Comparison of ENCODE assay signal across 8 cellular contexts in genomic region chr7:134458341-134458805, GRCh38. TPM values are rescaled to one million over a fixed set of nuclear protein-coding genes. Genes with fewer than 3 reads are reported as not detected.
DNase-seq lines count a peak whose midpoint lies in the region; ATAC-seq, FAIRE-seq and TF ChIP-seq lines count a peak whose summit lies in the region.

No MANE protein-coding gene starts in this region.

- whole genome bisulfite sequencing in A549 (ENCODE audit: missing lambda C conversion rate) = under 1% methylated on average over 29 of the region's 37 CpGs

- no peak for TF ChIP-seq POLR2A in A549 (IDR thresholded peaks at IDR 0.05; ENCODE audit: low read length)
- TF ChIP-seq POLR2A in GM18505 (IDR thresholded peaks at IDR 0.05; ENCODE audit: borderline replicate concordance, extremely low read depth, insufficient read depth, insufficient read length) = no peak

- no peak for FAIRE-seq in A549 (lab: Jason Lieb, UNC)

- H3K27ac Mint-ChIP-seq in stimulated activated effector memory CD8-positive, alpha-beta T cell treated with anti-CD3 and anti-CD28 coated beads, Interleukin-12 subunit alpha, Interleukin-12 subunit beta, amount 100 ng/mL, for 72 hours = peak overlapping the region; percentile 88

- peaks cover 6% of the 10 kb centered on the region for H3K36me3 Mint-ChIP-seq in stimulated activated effector memory CD8-positive, alpha-beta T cell treated with anti-CD3 and anti-CD28 coated beads, Interleukin-12 subunit alpha, Interleukin-12 subunit beta, amount 100 ng/mL, for 72 hours

- peaks cover 39% of the 10 kb centered on the region for H3K4me1 Mint-ChIP-seq in stimulated activated effector memory CD8-positive, alpha-beta T cell treated with anti-CD3 and anti-CD28 coated beads, Interleukin-12 subunit alpha, Interleukin-12 subunit beta, amount 100 ng/mL, for 72 hours

- TF ChIP-seq RAD21 in A549 (conservative IDR thresholded peaks at IDR 0.05 in 1 of 2, IDR thresholded peaks at IDR 0.05 in 1 of 2) = peak; percentile 16 to 35; a peak in 3 of 5 replicates

- peaks cover 0 to 3% of the 10 kb centered on the region in 2 donors for H3K36me3 ChIP-seq in muscle layer of duodenum (ENCODE audit: control insufficient read depth in 1 of 2, insufficient read depth in 2 of 2, low read length in 2 of 2)

- no peaks in the 10 kb centered on the region for H3K27me3 ChIP-seq in muscle layer of duodenum (ENCODE audit: low read depth, low read length)

- H3K4me1 ChIP-seq in A549 = peaks cover 78% of the 10 kb centered on the region
- H3K4me1 ChIP-seq in muscle layer of duodenum (ENCODE audit: control insufficient read depth in 1 of 2, insufficient read depth in 2 of 2, low read length in 2 of 2) = peaks cover 9 to 33% of the 10 kb centered on the region in 2 donors

- POLR2A ChIA-PET in A549 (lab: Yijun Ruan, JAX) = interaction anchor here (0.6 to 3.0 kb wide), 11 partner anchors 9 to 105 kb away, joined by 3 to 27 read pairs (median 5); partner anchors contain the start of gene AKR1B10

- H3K9me3 ChIP-seq in A549 (peaks cover 9% of the 10 kb centered on the region), muscle layer of duodenum (ENCODE audit: control insufficient read depth in 1 of 2, low read length in 2 of 2) (no peaks in the 10 kb centered on the region)

- CTCF ChIA-PET in A549 (lab: Yijun Ruan, JAX) = interaction anchor here (0.8 to 27.7 kb wide), 33 partner anchors 10 to 166 kb away, joined by 3 to 486 read pairs (median 6); partner anchors contain the start of gene AKR1B10

- peak overlapping the region; percentile 82 for H3K4me3 Mint-ChIP-seq in stimulated activated effector memory CD8-positive, alpha-beta T cell treated with anti-CD3 and anti-CD28 coated beads, Interleukin-12 subunit alpha, Interleukin-12 subunit beta, amount 100 ng/mL, for 72 hours

- peak overlapping the region; percentile 78 for H3K4me2 ChIP-seq in A549

- peak; percentile 71 to 77 for ATAC-seq in A549
- ATAC-seq in GM18505 (IDR thresholded peaks at IDR 0.05; ENCODE audit: unreplicated experiment) = peak; percentile 49
- ATAC-seq in HG02973 (IDR thresholded peaks at IDR 0.05; ENCODE audit: unreplicated experiment) = peak; percentile 47
- ATAC-seq in stimulated activated effector memory CD8-positive, alpha-beta T cell treated with anti-CD3 and anti-CD28 coated beads, Interleukin-12 subunit alpha, Interleukin-12 subunit beta, amount 100 ng/mL, for 72 hours = peak; percentile 70

- H3K27ac ChIP-seq in A549 (peak overlapping the region; percentile 93 to 94), muscle layer of duodenum (ENCODE audit: low read length) (no peak overlapping the region)

- H3K9me3 Mint-ChIP-seq in stimulated activated effector memory CD8-positive, alpha-beta T cell treated with anti-CD3 and anti-CD28 coated beads, Interleukin-12 subunit alpha, Interleukin-12 subunit beta, amount 100 ng/mL, for 72 hours = no peaks in the 10 kb centered on the region

- TF ChIP-seq CTCF in A549 (IDR thresholded peaks at IDR 0.05) = peak; percentile 45; the same call in 2 of the 3 replicates
- TF ChIP-seq CTCF in epithelial cell of proximal tubule (conservative IDR thresholded peaks at IDR 0.05; ENCODE audit: low read depth, low read length) = peak; percentile 43

- no peak for TF ChIP-seq EP300 in A549 (IDR thresholded peaks at IDR 0.05)

- DNase-seq in A549 (ENCODE audit: low read depth in 1 of 2, low spot score in 1 of 2) = peak; percentile 74 to 87
- DNase-seq in NCI-H748 (lab: John Stamatoyannopoulos, UW; ENCODE audit: unreplicated experiment) = peak; percentile 71
- peak; percentile 28 for DNase-seq in activated T-cell treated with anti-CD3 and anti-CD28 coated beads for 1 hour (ENCODE audit: low read depth)
- DNase-seq in epithelial cell of proximal tubule (ENCODE audit: low read depth) = no peak
- DNase-seq in stimulated activated effector memory CD8-positive, alpha-beta T cell treated with anti-CD3 and anti-CD28 coated beads, Interleukin-12 subunit alpha, Interleukin-12 subunit beta, amount 100 ng/mL, for 72 hours (ENCODE audit: low spot score in 2 of 2) = peak in 1 of 2 donors; percentile 88

- peak overlapping the region; percentile 86 for H3K4me3 ChIP-seq in A549
- H3K4me3 ChIP-seq in epithelial cell of proximal tubule (ENCODE audit: low read depth, low read length) = peak overlapping the region; percentile 90
- H3K4me3 ChIP-seq in muscle layer of duodenum (ENCODE audit: low read depth in 1 of 2, low read length in 2 of 2) = peak overlapping the region; percentile 60 to 89

TF ChIP-seq in A549, 52 proteins besides CTCF, POLR2A, EP300 and RAD21:
- no peak for TF ChIP-seq POLR2AphosphoS2 (conservative IDR thresholded peaks at IDR 0.05; ENCODE audit: low read length)
- no peak for TF ChIP-seq CBX2 (IDR thresholded peaks at IDR 0.05; ENCODE audit: borderline replicate concordance, low read depth)
- peak; percentile 33; the same call in 1 of the 3 replicates for TF ChIP-seq SMC3 (IDR thresholded peaks at IDR 0.05)
- no peak for TF ChIP-seq MAFK (IDR thresholded peaks at IDR 0.05; ENCODE audit: partially characterized antibody)
- TF ChIP-seq MAX (IDR thresholded peaks at IDR 0.05) = no peak; the same call in 1 of the 2 replicates
- peak; percentile 7; the same call in 1 of the 2 replicates for TF ChIP-seq GATA3 (IDR thresholded peaks at IDR 0.05; ENCODE audit: borderline replicate concordance)
- TF ChIP-seq FOSL2 (IDR thresholded peaks at IDR 0.05) = no peak
- no peak for TF ChIP-seq FOSL2 (CRISPR knock-in tag; IDR thresholded peaks at IDR 0.05)
- TF ChIP-seq HOXB13 (CRISPR knock-in tag; IDR thresholded peaks at IDR 0.05; ENCODE audit: low read depth) = no peak
- TF ChIP-seq HMGXB4 (CRISPR knock-in tag; IDR thresholded peaks at IDR 0.05; ENCODE audit: borderline replicate concordance) = no peak
- 0 out of 2 replicates have a peak, but pooled peaks have one; percentile 29 for TF ChIP-seq FOSB (CRISPR knock-in tag; IDR thresholded peaks at IDR 0.05)
- TF ChIP-seq HDAC2 (IDR thresholded peaks at IDR 0.05) = 0 out of 2 replicates have a peak, but pooled peaks have one; percentile 19
- TF ChIP-seq MAZ (IDR thresholded peaks at IDR 0.05; ENCODE audit: borderline replicate concordance, low read depth, low read length) = no peak
- 0 out of 2 replicates have a peak, but pooled peaks have one; percentile 55 for TF ChIP-seq RNF2 (IDR thresholded peaks at IDR 0.05; ENCODE audit: borderline replicate concordance, low read depth)

RNA-seq across cellular contexts. Expression of gene AKR1B1, which starts 0.5 kb away (rescaled TPM):
- polyA plus RNA-seq in A549 (2011; rRNA removed) (1,636 and 1,761 TPM in 2 replicates), A549 (2017; fragmentation: RNase III; extraction: RNeasy Plus Mini Kit Qiagen cat#74134 plus additional on column Dnase treatment) (4,339 to 6,918 TPM (median 6,205 TPM) in 3 replicates)
- polyA plus RNA-seq in A549 (2012; cell fraction: cytosol; rRNA removed) = 1,617 and 1,738 TPM in 2 replicates
- 1,542 and 1,798 TPM in 2 replicates for polyA plus RNA-seq in A549 (2012; cell fraction: nucleus; rRNA removed)
- 620 and 678 TPM in 2 replicates for polyA minus RNA-seq in A549 (2011; rRNA and poly(A)+ RNA removed)
- total RNA-seq in epithelial cell of proximal tubule = 134 and 277 TPM in 2 replicates
